19 cellular contexts compared by ENCODE assay signal in the genomic region with DNA sequence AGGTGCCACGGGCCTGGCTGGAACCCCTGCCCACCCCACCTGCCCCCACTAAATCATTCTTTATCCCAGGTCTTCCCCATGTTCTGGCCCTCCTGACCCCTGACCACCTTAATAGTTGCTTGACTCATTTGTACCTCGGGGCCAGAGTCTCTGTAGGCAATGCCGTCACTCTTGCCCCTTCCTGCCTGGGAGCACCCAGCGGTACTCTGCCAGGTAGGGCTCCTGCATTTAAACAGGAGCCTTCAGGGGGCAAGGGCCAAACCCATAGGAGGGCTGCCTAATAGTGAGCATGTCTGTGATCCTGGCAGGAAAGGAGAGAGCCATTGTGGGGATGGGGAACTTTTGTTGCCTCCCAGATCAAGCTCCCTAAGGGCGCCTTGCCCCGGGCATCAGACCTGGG. TPM values are rescaled to one million over a fixed set of nuclear protein-coding genes. Genes with fewer than 3 reads are reported as not detected.
A peak's percentile ranks its signal among the peaks of the same experiment; 100 is the strongest.
DNase-seq lines count a peak whose midpoint lies in the region; ATAC-seq and TF ChIP-seq lines count a peak whose summit lies in the region.
"Had no signal": no experiment of that assay in that cellular context is flagged by ENCODE, and none has a peak within 500 bp of the region (broad histone marks: within the 10 kb centered on the region; RNA-seq: fewer than 3 reads in every experiment).

No MANE protein-coding gene starts in this region.

- H3K27me3 ChIP-seq in adipocyte (replicated peaks; ENCODE audit: control insufficient read depth, insufficient read depth, low read length) (no peaks in the 10 kb centered on the region), lower lobe of right lung (ENCODE audit: low read depth) (no peaks in the 10 kb centered on the region), tibial artery (no peaks in the 10 kb centered on the region)
- H3K27me3 ChIP-seq: sigmoid colon had no signal

- TF ChIP-seq CTCF in lower lobe of right lung (IDR thresholded peaks at IDR 0.05): no peak
- no peak for TF ChIP-seq CTCF in tibial artery (IDR thresholded peaks at IDR 0.05)

- no peak overlapping the region for H3K4me3 Mint-ChIP-seq in activated naive CD8-positive, alpha-beta T cell treated with anti-CD3 and anti-CD28 coated beads, Interleukin-2, amount 10 ng/mL, durations not matched to agents 7 days and 5 days
- no peak overlapping the region for H3K4me3 Mint-ChIP-seq in activated naive CD8-positive, alpha-beta T cell treated with anti-CD3 and anti-CD28 coated beads for 36 hours
- H3K4me3 Mint-ChIP-seq: activated T-cell treated with anti-CD3 and anti-CD28 coated beads, Interleukin-2, amount 50 U/mL, for 4 hours; type B pancreatic cell had no signal

- H3K9me3 ChIP-seq in adipocyte (ENCODE audit: control insufficient read depth, low read length) (no peaks in the 10 kb centered on the region), lower lobe of right lung (no peaks in the 10 kb centered on the region), tibial artery (no peaks in the 10 kb centered on the region)
- H3K9me3 ChIP-seq: sigmoid colon had no signal

- H3K27ac Mint-ChIP-seq in activated naive CD8-positive, alpha-beta T cell treated with anti-CD3 and anti-CD28 coated beads, Interleukin-2, amount 10 ng/mL, durations not matched to agents 7 days and 5 days: peak overlapping the region; percentile 14
- H3K27ac Mint-ChIP-seq in activated naive CD8-positive, alpha-beta T cell treated with anti-CD3 and anti-CD28 coated beads for 36 hours: no peak overlapping the region
- H3K27ac Mint-ChIP-seq: CD8-positive, alpha-beta memory T cell; type B pancreatic cell had no signal

- H3K27ac ChIP-seq in lower lobe of right lung (peak overlapping the region; percentile 59), tibial artery (peak overlapping the region; percentile 15 to 30)
- H3K27ac ChIP-seq: HL-60 had no signal

- H3K9me3 Mint-ChIP-seq in activated naive CD8-positive, alpha-beta T cell treated with anti-CD3 and anti-CD28 coated beads, Interleukin-2, amount 10 ng/mL, durations not matched to agents 7 days and 5 days: no peaks in the 10 kb centered on the region
- H3K9me3 Mint-ChIP-seq in activated naive CD8-positive, alpha-beta T cell treated with anti-CD3 and anti-CD28 coated beads for 36 hours: no peaks in the 10 kb centered on the region
- H3K9me3 Mint-ChIP-seq: activated T-cell treated with anti-CD3 and anti-CD28 coated beads, Interleukin-2, amount 50 U/mL, for 4 hours; CD8-positive, alpha-beta memory T cell; type B pancreatic cell had no signal

- no peaks in the 10 kb centered on the region for H3K36me3 Mint-ChIP-seq in activated naive CD8-positive, alpha-beta T cell treated with anti-CD3 and anti-CD28 coated beads, Interleukin-2, amount 10 ng/mL, durations not matched to agents 7 days and 5 days
- H3K36me3 Mint-ChIP-seq in activated naive CD8-positive, alpha-beta T cell treated with anti-CD3 and anti-CD28 coated beads for 36 hours: no peaks in the 10 kb centered on the region
- H3K36me3 Mint-ChIP-seq: type B pancreatic cell had no signal

- ATAC-seq in activated naive CD8-positive, alpha-beta T cell treated with anti-CD3 and anti-CD28 coated beads, Interleukin-2, amount 10 ng/mL, durations not matched to agents 7 days and 5 days (ENCODE audit: low read depth): no peak
- ATAC-seq in lower lobe of right lung (no peak), GM21423 (IDR thresholded peaks at IDR 0.05; ENCODE audit: unreplicated experiment) (no peak)
- ATAC-seq: activated T-cell treated with anti-CD3 and anti-CD28 coated beads, Interleukin-2, amount 50 U/mL, for 4 hours had no signal

- H3K27me3 Mint-ChIP-seq in activated naive CD8-positive, alpha-beta T cell treated with anti-CD3 and anti-CD28 coated beads, Interleukin-2, amount 10 ng/mL, durations not matched to agents 7 days and 5 days: peaks cover 5% of the 10 kb centered on the region
- peaks cover 25% of the 10 kb centered on the region for H3K27me3 Mint-ChIP-seq in activated naive CD8-positive, alpha-beta T cell treated with anti-CD3 and anti-CD28 coated beads for 36 hours

- H3K4me3 ChIP-seq in adipocyte (ENCODE audit: low read length) (peak overlapping the region; percentile 24), lower lobe of right lung (no peak overlapping the region), tibial artery (no peak overlapping the region)
- H3K4me3 ChIP-seq: sigmoid colon had no signal

- DNase-seq in activated naive CD8-positive, alpha-beta T cell treated with anti-CD3 and anti-CD28 coated beads, Interleukin-2, amount 10 ng/mL, durations not matched to agents 7 days and 5 days: no peak
- no peak for DNase-seq in activated naive CD8-positive, alpha-beta T cell treated with anti-CD3 and anti-CD28 coated beads for 36 hours
- no peak for DNase-seq in adipocyte (ENCODE audit: low read depth)
- no peak for DNase-seq in lower lobe of right lung
- peak in 1 of 2 donors; percentile 48 for DNase-seq in tibial artery
- no peak for DNase-seq in kidney glomerular epithelial cell (lab: John Stamatoyannopoulos, UW)
- no peak for DNase-seq in HK-2 (ENCODE audit: unreplicated experiment)
- DNase-seq: activated CD4-positive, alpha-beta T cell treated with anti-CD3 and anti-CD28 coated beads, Interleukin-2, amount 50 U/mL, for 1 hour; activated T-cell treated with anti-CD3 and anti-CD28 coated beads, Interleukin-2, amount 50 U/mL, for 4 hours; CD8-positive, alpha-beta memory T cell; KG1; NCI-H1417 treated with DMSO at 0.1 percent for 48 hours; sigmoid colon; stimulated activated CD4-positive, alpha-beta T cell treated with anti-CD3 and anti-CD28 coated beads, Interleukin-4, amount 100 ng/mL, for 1 hour had no signal

- peak overlapping the region; percentile 39 for H3K9ac ChIP-seq in adipocyte (ENCODE audit: low read length)

- H3K4me1 ChIP-seq in adipocyte (ENCODE audit: control insufficient read depth, insufficient read depth, low read length): peaks cover 22% of the 10 kb centered on the region
- peaks cover 57% of the 10 kb centered on the region for H3K4me1 ChIP-seq in lower lobe of right lung
- peaks cover 5 to 41% (median 27%) of the 10 kb centered on the region in 4 donors for H3K4me1 ChIP-seq in tibial artery

- intact Hi-C loops in lower lobe of right lung (cut with DNase I) (no loop called here), tibial artery (cut with DNase I; ENCODE audit: low total_unique reads) (no loop called here)

- POLR2A ChIA-PET in activated naive CD8-positive, alpha-beta T cell treated with anti-CD3 and anti-CD28 coated beads, Interleukin-2, amount 10 ng/mL, durations not matched to agents 7 days and 5 days (lab: Charles Lee): no interaction called here

- H3K4me1 Mint-ChIP-seq in activated naive CD8-positive, alpha-beta T cell treated with anti-CD3 and anti-CD28 coated beads, Interleukin-2, amount 10 ng/mL, durations not matched to agents 7 days and 5 days: peaks cover 27% of the 10 kb centered on the region
- H3K4me1 Mint-ChIP-seq in activated naive CD8-positive, alpha-beta T cell treated with anti-CD3 and anti-CD28 coated beads for 36 hours: peaks cover 22% of the 10 kb centered on the region

- no peaks in the 10 kb centered on the region for H3K36me3 ChIP-seq in adipocyte (ENCODE audit: control insufficient read depth, insufficient read depth, low read length, severe bottlenecking)
- H3K36me3 ChIP-seq in lower lobe of right lung: no peaks in the 10 kb centered on the region
- no peaks in the 10 kb centered on the region for H3K36me3 ChIP-seq in tibial artery
- H3K36me3 ChIP-seq: sigmoid colon had no signal

RNA-seq across cellular contexts. Expression of gene ITGA3, which starts 8.8 kb away (rescaled TPM):
- total RNA-seq in activated naive CD8-positive, alpha-beta T cell treated with anti-CD3 and anti-CD28 coated beads, Interleukin-2, amount 10 ng/mL, durations not matched to agents 7 days and 5 days: 10 to 100 TPM in 1 of 2 experiments, 1 to 10 TPM in 1; 6.9 to 14.0 TPM
- 1 to 10 TPM; 3.7 to 5.1 TPM for total RNA-seq in activated naive CD8-positive, alpha-beta T cell treated with anti-CD3 and anti-CD28 coated beads for 36 hours
- total RNA-seq in lower lobe of right lung: 162 TPM

RNA-seq across cellular contexts. Expression of gene PDK2, which starts 48.1 kb away (rescaled TPM):
- total RNA-seq in activated naive CD8-positive, alpha-beta T cell treated with anti-CD3 and anti-CD28 coated beads, Interleukin-2, amount 10 ng/mL, durations not matched to agents 7 days and 5 days: 10 to 100 TPM; 24.1 to 26.4 TPM
- 10 to 100 TPM in 1 of 2 experiments, 1 to 10 TPM in 1; 9.4 to 12.9 TPM for total RNA-seq in activated naive CD8-positive, alpha-beta T cell treated with anti-CD3 and anti-CD28 coated beads for 36 hours
- 35.7 TPM for total RNA-seq in lower lobe of right lung

RNA-seq across cellular contexts. Expression of gene DLX3, which starts 52.1 kb away (rescaled TPM):
- total RNA-seq in activated naive CD8-positive, alpha-beta T cell treated with anti-CD3 and anti-CD28 coated beads, Interleukin-2, amount 10 ng/mL, durations not matched to agents 7 days and 5 days: not detected
- under 1 TPM; 0.16 to 0.19 TPM for total RNA-seq in activated naive CD8-positive, alpha-beta T cell treated with anti-CD3 and anti-CD28 coated beads for 36 hours
- 0.38 TPM for total RNA-seq in lower lobe of right lung
- total RNA-seq: lung microvascular endothelial cell, SK-MEL-5 had no signal

Comparison
In these comparisons a context has a peak if more than half of its experiments do, and no peak if none do; other contexts are left out.
1. RNA of gene ITGA3, which starts 8.8 kb away (total RNA-seq): 162 TPM in lower lobe of right lung (single experiment); 6.9 to 14.0 TPM in activated naive CD8-positive, alpha-beta T cell treated with anti-CD3 and anti-CD28 coated beads, Interleukin-2, amount 10 ng/mL, durations not matched to agents 7 days and 5 days and 3.7 to 5.1 TPM in activated naive CD8-positive, alpha-beta T cell treated with anti-CD3 and anti-CD28 coated beads for 36 hours; every median in the first group is over 10 times any median in the second.